ENCODE assay signal across 11 cellular contexts in genomic region chr2:170680172-170680913, GRCh38. TPM values are rescaled to one million over a fixed set of nuclear protein-coding genes. Genes with fewer than 3 reads are reported as not detected.
DNase-seq lines count a peak whose midpoint lies in the region; ATAC-seq, FAIRE-seq and TF ChIP-seq lines count a peak whose summit lies in the region.
"Had no signal": no experiment of that assay in that cellular context is flagged by ENCODE, and none has a peak within 500 bp of the region (broad histone marks: within the 10 kb centered on the region; RNA-seq: fewer than 3 reads in every experiment).

No MANE protein-coding gene starts in this region.

- no peak for TF ChIP-seq CTCF in psoas muscle (IDR thresholded peaks at IDR 0.05)

- WGBS in psoas muscle, 3 donors: 69 to 78% (median 74%) methylated on average over 1 of the region's 1 CpG
- WGBS in small intestine, 3 donors: 83 to 92% (median 86%) methylated on average over 1 of the region's 1 CpG

- intact Hi-C loops in psoas muscle (cut with DNase I): no loop called here

- ATAC-seq in GM19324 (IDR thresholded peaks at IDR 0.05; ENCODE audit: low FRiP score, unreplicated experiment) (peak; percentile 92), HG02885 (IDR thresholded peaks at IDR 0.05; ENCODE audit: poor library complexity, unreplicated experiment) (peak; percentile 89), psoas muscle (no peak)

- no peaks in the 10 kb centered on the region for H3K27me3 ChIP-seq in psoas muscle (ENCODE audit: insufficient read depth in 3 of 3, low read length in 2 of 3)
- no peaks in the 10 kb centered on the region for H3K27me3 ChIP-seq in small intestine (ENCODE audit: control insufficient read depth in 2 of 2, insufficient read depth in 2 of 2, low read length in 2 of 2)

- DNase-seq in ELF-1 (ENCODE audit: low read depth, low spot score) (peak; percentile 48), NCI-H2171 treated with DMSO at 0.1 percent for 48 hours (lab: John Stamatoyannopoulos, UW) (peak; percentile 96), NCI-H1436 treated with DMSO at 0.1 percent for 48 hours (lab: John Stamatoyannopoulos, UW) (no peak), psoas muscle (no peak), GF-D8 (lab: John Stamatoyannopoulos, UW) (no peak), small intestine (no peak)
- DNase-seq: occipital lobe, T-helper 1 cell had no signal

- H3K9me3 ChIP-seq in psoas muscle (no peaks in the 10 kb centered on the region), small intestine (ENCODE audit: control insufficient read depth, low read depth) (no peaks in the 10 kb centered on the region)

- H3K27ac ChIP-seq in psoas muscle: no peak overlapping the region
- H3K27ac ChIP-seq in small intestine (ENCODE audit: low read depth in 1 of 2, low read length in 1 of 2): no peak overlapping the region
- H3K27ac ChIP-seq: dorsolateral prefrontal cortex had no signal

- FAIRE-seq in small intestine (lab: Jason Lieb, UNC): no peak

- H3K4me3 ChIP-seq in psoas muscle (no peak overlapping the region), small intestine (ENCODE audit: low read depth in 1 of 2, low read length in 2 of 2) (no peak overlapping the region)
- H3K4me3 ChIP-seq: dorsolateral prefrontal cortex had no signal

- H3K4me1 ChIP-seq in psoas muscle (no peaks in the 10 kb centered on the region), small intestine (ENCODE audit: control insufficient read depth in 2 of 2, insufficient read depth in 1 of 2, low read depth in 1 of 2, low read length in 1 of 2) (peaks cover 0 to 3% of the 10 kb centered on the region in 2 donors)

- H3K36me3 ChIP-seq in psoas muscle (ENCODE audit: insufficient read depth in 1 of 2, low read depth in 1 of 2) (no peaks in the 10 kb centered on the region), small intestine (ENCODE audit: control insufficient read depth in 2 of 2, insufficient read depth in 2 of 2, low read length in 2 of 2) (no peaks in the 10 kb centered on the region)

RNA-seq across cellular contexts. Expression of gene SP5, which starts 34.8 kb away (rescaled TPM):
- 1 to 10 TPM in 1 of 4 donors, under 1 TPM in 2, not detected in 1; 0.11 to 1.0 (median 0.13) TPM for total RNA-seq in psoas muscle
- under 1 TPM; 0.07 to 0.13 (median 0.08) TPM for polyA plus RNA-seq in psoas muscle
- polyA plus RNA-seq in small intestine: 1 to 10 TPM in 2 of 3 donors, under 1 TPM in 1; 0.54 to 1.1 (median 1.1) TPM

Comparison
In these comparisons a context has a peak if more than half of its experiments do, and no peak if none do; other contexts are left out.
1. DNase-seq: peak in ELF-1 (single experiment) and NCI-H2171 treated with DMSO at 0.1 percent for 48 hours (single experiment); none in NCI-H1436 treated with DMSO at 0.1 percent for 48 hours (single experiment), psoas muscle (0 of 2), GF-D8 (single experiment) and small intestine (single experiment).
2. ATAC-seq: peak in GM19324 (single experiment) and HG02885 (single experiment); none in psoas muscle (0 of 4).